In the genomic region with DNA sequence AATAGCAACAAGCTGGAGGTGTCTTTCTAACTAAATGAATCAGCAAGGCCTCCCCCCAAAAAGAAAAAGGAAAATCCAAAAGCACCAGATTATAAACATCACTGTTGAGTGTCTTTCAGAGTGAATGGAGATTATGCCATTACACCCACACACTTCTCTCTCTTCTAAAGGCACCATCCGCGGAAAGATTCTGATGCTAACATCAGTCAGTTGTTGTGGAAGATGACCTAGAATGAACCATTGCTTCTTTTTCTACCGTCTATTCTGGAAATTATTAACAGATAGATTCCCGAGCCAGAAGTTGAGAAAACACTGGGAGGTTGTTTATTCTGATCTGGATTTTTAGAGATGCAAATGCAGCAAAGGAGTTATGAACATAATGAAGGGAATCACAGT, we compare ENCODE assay signal across 17 cellular contexts.
DNase-seq lines count a peak whose midpoint lies in the region; ATAC-seq, FAIRE-seq and TF ChIP-seq lines count a peak whose summit lies in the region.
"Had no signal": no experiment of that assay in that cellular context is flagged by ENCODE, and none has a peak within 500 bp of the region (broad histone marks: within the 10 kb centered on the region; RNA-seq: fewer than 3 reads in every experiment).

No MANE protein-coding gene starts in this region.

- POLR2A ChIA-PET in HepG2 (lab: Yijun Ruan, JAX), result interaction anchor here (0.5 kb wide), 1 partner anchor 132 kb away, joined by 3 read pairs; no protein-coding TSS in a partner anchor

- no peaks in the 10 kb centered on the region for H3K79me2 ChIP-seq in HepG2 (ENCODE audit: insufficient read depth, low read length)

- TF ChIP-seq EP300 in HepG2 (IDR thresholded peaks at IDR 0.05; ENCODE audit: low read depth in 2 of 2, low read length in 2 of 2) (no peak), HepG2 (CRISPR knock-in tag; IDR thresholded peaks at IDR 0.05; ENCODE audit: borderline replicate concordance) (no peak)

- no peak overlapping the region for H3K9ac ChIP-seq in HepG2 (ENCODE audit: insufficient read depth, low read depth, low read length)
- H3K9ac ChIP-seq: KMS-11 had no signal

- no peak overlapping the region for H3K4me3 ChIP-seq in epithelial cell of proximal tubule (ENCODE audit: low read depth, low read length)
- H3K4me3 ChIP-seq in HepG2 (replicated peaks in 1 of 3; ENCODE audit: insufficient read depth in 1 of 3, low read depth in 2 of 3, low read length in 3 of 3), result no peak overlapping the region
- H3K4me3 ChIP-seq: A549, HAP-1 had no signal

- TF ChIP-seq CTCF in epithelial cell of proximal tubule (conservative IDR thresholded peaks at IDR 0.05; ENCODE audit: low read depth, low read length) (no peak), HepG2 (CRISPR knock-in tag; IDR thresholded peaks at IDR 0.05) (no peak), D721Med (IDR thresholded peaks at IDR 0.05; ENCODE audit: insufficient read depth, missing control alignments) (no peak)

- peaks cover 10% of the 10 kb centered on the region for H3K4me1 ChIP-seq in HepG2 (ENCODE audit: insufficient read depth, low read length)
- H3K4me1 ChIP-seq: A549 had no signal

- no peaks in the 10 kb centered on the region for H3K9me3 ChIP-seq in HepG2 (ENCODE audit: low read length)
- H3K9me3 ChIP-seq: A549, HAP-1 had no signal

- H3K36me3 ChIP-seq in HepG2 (replicated peaks in 1 of 2; ENCODE audit: control insufficient read depth in 1 of 2, insufficient read depth in 2 of 2, low read length in 2 of 2), result no peaks in the 10 kb centered on the region
- H3K36me3 ChIP-seq: HAP-1 had no signal

- TF ChIP-seq POLR2A in HepG2 (IDR thresholded peaks at IDR 0.05; ENCODE audit: insufficient read depth in 1 of 2, low read depth in 2 of 2, low read length in 2 of 2), result no peak

- intact Hi-C loops in HepG2 (cut with micrococcal nuclease; ENCODE audit: unreplicated experiment), result no loop called here

- H3K36me3 Mint-ChIP-seq in activated naive CD8-positive, alpha-beta T cell treated with anti-CD3 and anti-CD28 coated beads, Interleukin-2, amount 50 U/mL, for 24 hours (ENCODE audit: low read depth), result no peaks in the 10 kb centered on the region
- H3K36me3 Mint-ChIP-seq: CD14-positive monocyte; CD8-positive, alpha-beta T cell; IgD-negative memory B cell had no signal

- H4K20me1 ChIP-seq in HepG2 (ENCODE audit: insufficient read depth, low read length), result no peaks in the 10 kb centered on the region

- DNase-seq in HuH-7 (ENCODE audit: low spot score), result peak; percentile 17
- DNase-seq in epithelial cell of proximal tubule (ENCODE audit: low read depth), result peak; percentile 33
- DNase-seq in HepG2 (ENCODE audit: low spot score), result no peak
- no peak for DNase-seq in activated naive CD8-positive, alpha-beta T cell treated with anti-CD3 and anti-CD28 coated beads, Interleukin-2, amount 50 U/mL, for 24 hours
- DNase-seq in AG20443 (ENCODE audit: low spot score), result no peak
- DNase-seq in D721Med (ENCODE audit: insufficient read length, low spot score), result no peak
- DNase-seq in amniotic stem cell (lab: John Stamatoyannopoulos, UW), result no peak
- DNase-seq: CD8-positive, alpha-beta T cell; COR-L47; DMS53; GF-D8 had no signal

- no TSS peak for BruUV-seq in HepG2 (replicated peaks; lab: Mats Ljungman, UMichigan)

- H3K27me3 Mint-ChIP-seq in activated naive CD8-positive, alpha-beta T cell treated with anti-CD3 and anti-CD28 coated beads, Interleukin-2, amount 50 U/mL, for 24 hours, result peaks cover 14% of the 10 kb centered on the region

- no peak overlapping the region for H3K27ac ChIP-seq in HepG2 (ENCODE audit: extremely low read length, insufficient read depth, low read length)
- H3K27ac ChIP-seq: A549, HL-60, KMS-11 had no signal

- FAIRE-seq in HepG2 (lab: Jason Lieb, UNC), result no peak
- FAIRE-seq in D721Med (lab: Jason Lieb, UNC), result no peak
- FAIRE-seq: A549 had no signal

- no peak overlapping the region for H3K4me2 ChIP-seq in HepG2 (ENCODE audit: low read depth, low read length)
- H3K4me2 ChIP-seq: A549, KMS-11 had no signal

- H3K27ac Mint-ChIP-seq in activated naive CD8-positive, alpha-beta T cell treated with anti-CD3 and anti-CD28 coated beads, Interleukin-2, amount 50 U/mL, for 24 hours, result no peak overlapping the region
- H3K27ac Mint-ChIP-seq: CD14-positive monocyte; CD8-positive, alpha-beta T cell; IgD-negative memory B cell had no signal

- in situ Hi-C loops in HepG2 (cut with HindIII; ENCODE audit: extremely low pct_ligation_motif_present, low pct_unique_long_range_greater_than_20kb), result no loop called here

- CTCF ChIA-PET in HepG2 (lab: Yijun Ruan, JAX; ENCODE audit: low intra/inter-chr PET ratio, low total read pairs), result no interaction called here

- H2AFZ ChIP-seq in HepG2 (ENCODE audit: low read length), result no peak overlapping the region

- H3K9me3 Mint-ChIP-seq in activated naive CD8-positive, alpha-beta T cell treated with anti-CD3 and anti-CD28 coated beads, Interleukin-2, amount 50 U/mL, for 24 hours, result no peaks in the 10 kb centered on the region
- H3K9me3 Mint-ChIP-seq: CD8-positive, alpha-beta T cell had no signal

- WGBS in HepG2 (ENCODE audit: low lambda C conversion rate), result 3% methylated on average over 4 of the region's 4 CpGs

- H3K4me3 Mint-ChIP-seq in activated naive CD8-positive, alpha-beta T cell treated with anti-CD3 and anti-CD28 coated beads, Interleukin-2, amount 50 U/mL, for 24 hours, result no peak overlapping the region
- H3K4me3 Mint-ChIP-seq: CD14-positive monocyte; CD8-positive, alpha-beta T cell; IgD-negative memory B cell had no signal

- peak; percentile 61 for ATAC-seq in HepG2
- no peak for ATAC-seq in activated naive CD8-positive, alpha-beta T cell treated with anti-CD3 and anti-CD28 coated beads, Interleukin-2, amount 50 U/mL, for 24 hours
- ATAC-seq: A549; CD8-positive, alpha-beta T cell had no signal

- 0 out of 5 replicates have a peak, but pooled peaks cover 0 to 4% of the 10 kb centered on the region in 2 experiments for H3K27me3 ChIP-seq in HepG2 (ENCODE audit: control insufficient read depth in 1 of 2, insufficient read depth in 2 of 2, low read length in 2 of 2)

- no peaks in the 10 kb centered on the region for H3K4me1 Mint-ChIP-seq in activated naive CD8-positive, alpha-beta T cell treated with anti-CD3 and anti-CD28 coated beads, Interleukin-2, amount 50 U/mL, for 24 hours
- H3K4me1 Mint-ChIP-seq: CD14-positive monocyte, IgD-negative memory B cell had no signal

- no peak for TF ChIP-seq RAD21 in HepG2 (CRISPR knock-in tag; IDR thresholded peaks at IDR 0.05)

TF ChIP-seq in HepG2, 621 proteins besides CTCF, POLR2A, EP300 and RAD21 (continues in another document):
- TF ChIP-seq, protein P1, sequence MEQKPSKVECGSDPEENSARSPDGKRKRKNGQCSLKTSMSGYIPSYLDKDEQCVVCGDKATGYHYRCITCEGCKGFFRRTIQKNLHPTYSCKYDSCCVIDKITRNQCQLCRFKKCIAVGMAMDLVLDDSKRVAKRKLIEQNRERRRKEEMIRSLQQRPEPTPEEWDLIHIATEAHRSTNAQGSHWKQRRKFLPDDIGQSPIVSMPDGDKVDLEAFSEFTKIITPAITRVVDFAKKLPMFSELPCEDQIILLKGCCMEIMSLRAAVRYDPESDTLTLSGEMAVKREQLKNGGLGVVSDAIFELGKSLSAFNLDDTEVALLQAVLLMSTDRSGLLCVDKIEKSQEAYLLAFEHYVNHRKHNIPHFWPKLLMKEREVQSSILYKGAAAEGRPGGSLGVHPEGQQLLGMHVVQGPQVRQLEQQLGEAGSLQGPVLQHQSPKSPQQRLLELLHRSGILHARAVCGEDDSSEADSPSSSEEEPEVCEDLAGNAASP (CRISPR knock-in tag; IDR thresholded peaks at IDR 0.05; ENCODE audit: borderline replicate concordance), result peak; percentile 77; the same call in 1 of the 2 replicates
- TF ChIP-seq RXRB (CRISPR knock-in tag; IDR thresholded peaks at IDR 0.05; ENCODE audit: borderline replicate concordance) (peak; percentile 57), ZNF567 (CRISPR knock-in tag; IDR thresholded peaks at IDR 0.05; ENCODE audit: borderline replicate concordance) (no peak), FOXP1 (IDR thresholded peaks at IDR 0.05) (no peak), FOXP1 (CRISPR knock-in tag; IDR thresholded peaks at IDR 0.05) (0 out of 2 replicates have a peak, but pooled peaks have one; percentile 11), ZNF780A (CRISPR knock-in tag; IDR thresholded peaks at IDR 0.05) (no peak), SOX13 (IDR thresholded peaks at IDR 0.05) (no peak), SOX13 (CRISPR knock-in tag; conservative IDR thresholded peaks at IDR 0.05 in 1 of 2, IDR thresholded peaks at IDR 0.05 in 1 of 2) (0 out of 4 replicates have a peak, but pooled peaks of 1 of the 2 experiments have one; percentile 13)
- TF ChIP-seq, protein P2, sequence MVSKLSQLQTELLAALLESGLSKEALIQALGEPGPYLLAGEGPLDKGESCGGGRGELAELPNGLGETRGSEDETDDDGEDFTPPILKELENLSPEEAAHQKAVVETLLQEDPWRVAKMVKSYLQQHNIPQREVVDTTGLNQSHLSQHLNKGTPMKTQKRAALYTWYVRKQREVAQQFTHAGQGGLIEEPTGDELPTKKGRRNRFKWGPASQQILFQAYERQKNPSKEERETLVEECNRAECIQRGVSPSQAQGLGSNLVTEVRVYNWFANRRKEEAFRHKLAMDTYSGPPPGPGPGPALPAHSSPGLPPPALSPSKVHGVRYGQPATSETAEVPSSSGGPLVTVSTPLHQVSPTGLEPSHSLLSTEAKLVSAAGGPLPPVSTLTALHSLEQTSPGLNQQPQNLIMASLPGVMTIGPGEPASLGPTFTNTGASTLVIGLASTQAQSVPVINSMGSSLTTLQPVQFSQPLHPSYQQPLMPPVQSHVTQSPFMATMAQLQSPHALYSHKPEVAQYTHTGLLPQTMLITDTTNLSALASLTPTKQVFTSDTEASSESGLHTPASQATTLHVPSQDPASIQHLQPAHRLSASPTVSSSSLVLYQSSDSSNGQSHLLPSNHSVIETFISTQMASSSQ (IDR thresholded peaks at IDR 0.05; ENCODE audit: low read depth), result peak; percentile 24; the same call in 1 of the 2 replicates
- TF ChIP-seq, protein P2 (CRISPR knock-in tag; IDR thresholded peaks at IDR 0.05; ENCODE audit: borderline replicate concordance), result no peak

Comparison
In these comparisons a context has a peak if more than half of its experiments do, and no peak if none do; other contexts are left out.
1. DNase-seq: peak in HuH-7 (single experiment) and epithelial cell of proximal tubule (single experiment); none in HepG2 (single experiment), activated naive CD8-positive, alpha-beta T cell treated with anti-CD3 and anti-CD28 coated beads, Interleukin-2, amount 50 U/mL, for 24 hours (single experiment), AG20443 (single experiment), D721Med (single experiment) and amniotic stem cell (single experiment).